ENCODE assay signal across 1 cellular context in the genomic region with DNA sequence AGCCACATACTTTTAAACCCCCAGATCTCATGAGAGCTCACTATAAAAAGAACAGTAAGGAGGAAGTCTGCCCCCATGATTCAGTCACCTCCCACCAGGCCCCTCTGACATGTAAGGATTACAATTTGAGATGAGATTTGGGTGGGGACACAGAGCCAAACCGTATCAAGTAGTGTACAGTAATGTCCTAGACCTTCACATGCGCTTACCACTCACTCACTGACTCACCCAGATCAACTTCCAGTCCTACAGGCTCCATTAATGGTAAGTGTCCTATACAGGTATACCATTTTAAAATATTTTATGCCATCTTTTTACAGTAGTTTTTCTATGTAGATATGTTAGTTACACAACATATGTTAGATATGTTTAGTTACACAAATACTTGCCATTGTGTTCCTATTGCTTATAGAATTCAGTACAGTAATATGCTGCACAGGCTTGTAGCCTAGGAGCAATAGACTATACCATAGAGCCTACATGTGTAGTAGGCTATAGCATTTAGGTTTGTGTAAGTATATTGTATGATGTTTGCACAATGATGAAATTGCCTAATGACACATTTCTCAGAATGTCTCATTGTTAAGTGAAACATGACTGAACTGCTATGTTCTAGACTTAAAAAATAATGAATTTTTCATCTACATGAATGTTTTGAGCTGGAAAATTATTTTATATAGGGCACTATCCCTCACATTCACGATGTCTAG.
TF ChIP-seq lines count a peak whose summit lies in the region.

No MANE protein-coding gene starts in this region.

TF ChIP-seq in SK-N-SH, 30 proteins besides CTCF, POLR2A, EP300 and RAD21 (continued from another document):
- TF ChIP-seq REST (IDR thresholded peaks at IDR 0.05; ENCODE audit: low read depth, low read length) (no peak), MAX (IDR thresholded peaks at IDR 0.05; ENCODE audit: low read depth) (no peak), RFX5 (IDR thresholded peaks at IDR 0.05; ENCODE audit: low read length) (no peak), POLR2AphosphoS5 (IDR thresholded peaks at IDR 0.05; ENCODE audit: low read depth, low read length) (no peak), SIN3A (IDR thresholded peaks at IDR 0.05; ENCODE audit: borderline replicate concordance, low read depth, low read length) (no peak)
- TF ChIP-seq, protein P1, sequence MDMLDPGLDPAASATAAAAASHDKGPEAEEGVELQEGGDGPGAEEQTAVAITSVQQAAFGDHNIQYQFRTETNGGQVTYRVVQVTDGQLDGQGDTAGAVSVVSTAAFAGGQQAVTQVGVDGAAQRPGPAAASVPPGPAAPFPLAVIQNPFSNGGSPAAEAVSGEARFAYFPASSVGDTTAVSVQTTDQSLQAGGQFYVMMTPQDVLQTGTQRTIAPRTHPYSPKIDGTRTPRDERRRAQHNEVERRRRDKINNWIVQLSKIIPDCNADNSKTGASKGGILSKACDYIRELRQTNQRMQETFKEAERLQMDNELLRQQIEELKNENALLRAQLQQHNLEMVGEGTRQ (IDR thresholded peaks at IDR 0.05; ENCODE audit: borderline replicate concordance, low read depth, low read length) = no peak
- TF ChIP-seq, protein P2, sequence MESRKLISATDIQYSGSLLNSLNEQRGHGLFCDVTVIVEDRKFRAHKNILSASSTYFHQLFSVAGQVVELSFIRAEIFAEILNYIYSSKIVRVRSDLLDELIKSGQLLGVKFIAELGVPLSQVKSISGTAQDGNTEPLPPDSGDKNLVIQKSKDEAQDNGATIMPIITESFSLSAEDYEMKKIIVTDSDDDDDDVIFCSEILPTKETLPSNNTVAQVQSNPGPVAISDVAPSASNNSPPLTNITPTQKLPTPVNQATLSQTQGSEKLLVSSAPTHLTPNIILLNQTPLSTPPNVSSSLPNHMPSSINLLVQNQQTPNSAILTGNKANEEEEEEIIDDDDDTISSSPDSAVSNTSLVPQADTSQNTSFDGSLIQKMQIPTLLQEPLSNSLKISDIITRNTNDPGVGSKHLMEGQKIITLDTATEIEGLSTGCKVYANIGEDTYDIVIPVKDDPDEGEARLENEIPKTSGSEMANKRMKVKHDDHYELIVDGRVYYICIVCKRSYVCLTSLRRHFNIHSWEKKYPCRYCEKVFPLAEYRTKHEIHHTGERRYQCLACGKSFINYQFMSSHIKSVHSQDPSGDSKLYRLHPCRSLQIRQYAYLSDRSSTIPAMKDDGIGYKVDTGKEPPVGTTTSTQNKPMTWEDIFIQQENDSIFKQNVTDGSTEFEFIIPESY (IDR thresholded peaks at IDR 0.05; ENCODE audit: borderline replicate concordance, low read depth) = no peak
- TF ChIP-seq, protein P3, sequence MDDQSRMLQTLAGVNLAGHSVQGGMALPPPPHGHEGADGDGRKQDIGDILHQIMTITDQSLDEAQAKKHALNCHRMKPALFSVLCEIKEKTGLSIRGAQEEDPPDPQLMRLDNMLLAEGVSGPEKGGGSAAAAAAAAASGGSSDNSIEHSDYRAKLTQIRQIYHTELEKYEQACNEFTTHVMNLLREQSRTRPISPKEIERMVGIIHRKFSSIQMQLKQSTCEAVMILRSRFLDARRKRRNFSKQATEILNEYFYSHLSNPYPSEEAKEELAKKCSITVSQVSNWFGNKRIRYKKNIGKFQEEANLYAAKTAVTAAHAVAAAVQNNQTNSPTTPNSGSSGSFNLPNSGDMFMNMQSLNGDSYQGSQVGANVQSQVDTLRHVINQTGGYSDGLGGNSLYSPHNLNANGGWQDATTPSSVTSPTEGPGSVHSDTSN (IDR thresholded peaks at IDR 0.05) = no peak
